ENCODE assay signal across 2 cellular contexts in genomic region chr19:6412111-6412999, GRCh38.
TF ChIP-seq lines count a peak whose summit lies in the region.

No MANE protein-coding gene starts in this region.

TF ChIP-seq in WTC11, 78 proteins besides CTCF, POLR2A, EP300 and RAD21 (continues in another document):
- TF ChIP-seq NR3C1 (CRISPR knock-in tag; conservative IDR thresholded peaks at IDR 0.05; ENCODE audit: low read depth) (no peak), HMGXB4 (CRISPR knock-in tag; IDR thresholded peaks at IDR 0.05) (no peak), CBFB (CRISPR knock-in tag; IDR thresholded peaks at IDR 0.05; ENCODE audit: low read depth) (no peak), ZNF671 (CRISPR knock-in tag; IDR thresholded peaks at IDR 0.05) (peak; percentile 3; the same call in 1 of the 2 replicates), TCF7 (CRISPR knock-in tag; IDR thresholded peaks at IDR 0.05; ENCODE audit: low read depth) (no peak), EMX1 (CRISPR knock-in tag; IDR thresholded peaks at IDR 0.05) (peak; percentile 51; the same call in 1 of the 2 replicates), ZNF138 (CRISPR knock-in tag; conservative IDR thresholded peaks at IDR 0.05) (0 out of 2 replicates have a peak, but pooled peaks have one; percentile 2), ELF4 (CRISPR knock-in tag; IDR thresholded peaks at IDR 0.05; ENCODE audit: low read depth) (no peak), USF2 (CRISPR knock-in tag; IDR thresholded peaks at IDR 0.05) (no peak), ZNF219 (CRISPR knock-in tag; IDR thresholded peaks at IDR 0.05; ENCODE audit: borderline replicate concordance) (no peak), STAT6 (CRISPR knock-in tag; conservative IDR thresholded peaks at IDR 0.05; ENCODE audit: low read depth) (no peak), ZBTB21 (CRISPR knock-in tag; IDR thresholded peaks at IDR 0.05; ENCODE audit: borderline replicate concordance) (no peak), FOXP4 (CRISPR knock-in tag; IDR thresholded peaks at IDR 0.05) (no peak; the same call in 1 of the 2 replicates), JUN (CRISPR knock-in tag; IDR thresholded peaks at IDR 0.05) (no peak), ZMAT4 (CRISPR knock-in tag; IDR thresholded peaks at IDR 0.05) (no peak), ATF6 (CRISPR knock-in tag; IDR thresholded peaks at IDR 0.05) (no peak)

TF ChIP-seq in H1, 55 proteins besides CTCF, POLR2A, EP300 and RAD21:
- TF ChIP-seq TBP (IDR thresholded peaks at IDR 0.05; ENCODE audit: low read depth, low read length) (no peak), GABPA (IDR thresholded peaks at IDR 0.05; ENCODE audit: borderline replicate concordance, insufficient read depth, low read length) (peak; percentile 50; the same call in 1 of the 2 replicates), E2F6 (IDR thresholded peaks at IDR 0.05) (no peak), TEAD4 (IDR thresholded peaks at IDR 0.05; ENCODE audit: low read depth, low read length) (no peak), TCF12 (IDR thresholded peaks at IDR 0.05; ENCODE audit: low read depth, low read length) (peak; percentile 89; the same call in 1 of the 2 replicates), SRF (IDR thresholded peaks at IDR 0.05; ENCODE audit: low read depth, low read length) (no peak), SAP30 (IDR thresholded peaks at IDR 0.05; ENCODE audit: insufficient read depth, insufficient replicate concordance, low read length) (no peak), POLR2AphosphoS5 (IDR thresholded peaks at IDR 0.05; ENCODE audit: low read depth, low read length) (peak; percentile 68), NANOG (IDR thresholded peaks at IDR 0.05; ENCODE audit: insufficient read depth, low read depth, low read length, poor library complexity, severe bottlenecking) (peak; percentile 57), MAX (IDR thresholded peaks at IDR 0.05) (0 out of 2 replicates have a peak, but pooled peaks have one; percentile 7), YY1 (IDR thresholded peaks at IDR 0.05; ENCODE audit: low read depth, low read length) (no peak; the same call in 1 of the 2 replicates), KDM1A (IDR thresholded peaks at IDR 0.05; ENCODE audit: borderline replicate concordance, low read length) (0 out of 2 replicates have a peak, but pooled peaks have one; percentile 15)
